Comparison of ENCODE assay signal across 1 cellular context in the genomic region with DNA sequence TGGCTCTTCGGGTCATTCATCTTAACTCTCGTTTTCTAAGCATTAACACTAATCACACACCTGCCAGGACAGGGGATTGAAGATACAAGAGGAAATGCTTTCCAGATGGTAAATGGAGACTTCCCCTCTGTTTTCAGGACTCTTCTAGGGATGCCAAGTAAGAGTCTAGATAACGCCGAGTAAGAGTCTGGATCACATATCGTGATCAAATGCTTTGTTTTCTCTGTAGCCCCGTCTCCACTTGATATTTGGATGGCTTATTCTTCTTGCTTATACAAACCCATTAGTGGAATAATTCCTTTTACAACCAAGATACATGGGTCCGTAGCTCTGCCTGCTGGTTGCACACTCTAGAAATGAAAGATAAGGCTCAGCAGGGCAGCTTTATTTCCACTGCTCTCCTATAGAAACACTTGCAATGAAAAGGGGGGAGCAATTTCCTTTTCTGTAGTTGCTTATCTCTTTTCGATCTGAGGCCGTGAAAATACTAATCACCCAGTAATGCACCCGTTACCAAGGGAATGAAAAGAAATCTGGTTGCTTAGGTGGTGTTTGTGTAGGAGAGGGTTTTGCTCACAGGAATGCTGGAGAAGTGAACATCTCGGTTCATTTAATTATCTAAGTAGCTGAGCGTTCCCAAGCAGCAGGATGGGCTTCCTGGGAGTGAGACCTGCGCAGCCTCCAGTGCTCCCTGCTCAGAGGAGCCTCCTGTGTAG.
TF ChIP-seq lines count a peak whose summit lies in the region.

No MANE protein-coding gene starts in this region.

TF ChIP-seq in H1, 55 proteins besides CTCF, POLR2A, EP300 and RAD21 (continued from another document):
- TF ChIP-seq JUN (IDR thresholded peaks at IDR 0.05; ENCODE audit: low read depth, low read length) (no peak), CBX5 (IDR thresholded peaks at IDR 0.05; ENCODE audit: low read depth, low read length) (no peak)
